In genomic region chr5:143370440-143370839, GRCh38 we compare ENCODE assay signal across 2 cellular contexts.
TF ChIP-seq lines count a peak whose summit lies in the region.

No MANE protein-coding gene starts in this region.

TF ChIP-seq in HepG2, 621 proteins besides CTCF, POLR2A, EP300 and RAD21:
- TF ChIP-seq NAIF1 (CRISPR knock-in tag; IDR thresholded peaks at IDR 0.05; ENCODE audit: borderline replicate concordance) (no peak), SP4 (CRISPR knock-in tag; IDR thresholded peaks at IDR 0.05) (no peak), MAFK (conservative IDR thresholded peaks at IDR 0.05 in 1 of 2, IDR thresholded peaks at IDR 0.05 in 1 of 2; ENCODE audit: low read length in 2 of 2) (peak; percentile 34 to 77; a peak in 2 of 4 replicates), IRX3 (CRISPR knock-in tag; IDR thresholded peaks at IDR 0.05; ENCODE audit: borderline replicate concordance, low read depth) (no peak), MAFF (IDR thresholded peaks at IDR 0.05; ENCODE audit: low read depth, low read length) (peak; percentile 58), GTF2F1 (IDR thresholded peaks at IDR 0.05; ENCODE audit: low read length) (no peak), TFDP1 (CRISPR knock-in tag; IDR thresholded peaks at IDR 0.05; ENCODE audit: borderline replicate concordance) (no peak), ZNF33A (CRISPR knock-in tag; IDR thresholded peaks at IDR 0.05; ENCODE audit: borderline replicate concordance) (no peak), ATRX (CRISPR knock-in tag; IDR thresholded peaks at IDR 0.05; ENCODE audit: borderline replicate concordance) (no peak), GLI4 (CRISPR knock-in tag; IDR thresholded peaks at IDR 0.05; ENCODE audit: borderline replicate concordance) (no peak), SUZ12 (IDR thresholded peaks at IDR 0.05; ENCODE audit: low read depth, low read length) (no peak), CHD4 (IDR thresholded peaks at IDR 0.05; ENCODE audit: borderline replicate concordance, low read length) (no peak)

TF ChIP-seq in IMR-90, 13 proteins besides CTCF, POLR2A, EP300 and RAD21:
- TF ChIP-seq BHLHE40 (IDR thresholded peaks at IDR 0.05; ENCODE audit: low read depth, low read length), result no peak
- peak; percentile 70 for TF ChIP-seq MAFK (IDR thresholded peaks at IDR 0.05; ENCODE audit: low read depth, low read length)
